1 cellular context compared by ENCODE assay signal in the genomic region with DNA sequence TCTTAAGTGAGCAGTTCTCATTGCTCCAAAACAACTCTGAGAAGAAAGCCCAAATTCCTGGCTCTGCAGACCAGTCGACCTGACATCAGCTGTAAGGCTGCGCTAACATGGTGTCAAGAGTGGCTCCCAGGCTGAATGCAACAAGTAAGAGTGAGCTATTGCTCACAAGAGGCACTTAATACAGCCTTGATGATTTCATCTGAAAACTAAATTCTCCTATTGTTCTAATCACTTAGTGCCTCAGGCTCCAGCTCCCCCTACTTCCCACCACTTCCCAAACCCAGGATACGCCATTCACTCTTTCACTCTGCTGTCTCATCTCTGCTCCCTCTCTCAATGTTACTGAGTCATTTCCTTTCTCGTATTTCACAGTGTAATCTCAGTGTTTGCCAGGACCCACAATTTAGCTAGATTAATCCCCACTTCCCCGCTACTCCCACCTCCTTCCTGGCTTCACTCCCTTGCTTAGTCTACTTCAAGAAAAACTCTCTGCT.
TF ChIP-seq lines count a peak whose summit lies in the region.

No MANE protein-coding gene starts in this region.

TF ChIP-seq in IMR-90, 13 proteins besides CTCF, POLR2A, EP300 and RAD21 (continued from another document):
- TF ChIP-seq NFE2L2 (IDR thresholded peaks at IDR 0.05; ENCODE audit: low read depth, low read length) = peak; percentile 92
- TF ChIP-seq MXI1 (IDR thresholded peaks at IDR 0.05; ENCODE audit: borderline replicate concordance, low read depth, low read length) = no peak
- TF ChIP-seq RCOR1 (IDR thresholded peaks at IDR 0.05; ENCODE audit: insufficient replicate concordance, low read length) = peak; percentile 51
- no peak for TF ChIP-seq RFX5 (IDR thresholded peaks at IDR 0.05; ENCODE audit: low read depth, low read length)
- TF ChIP-seq CHD1 (IDR thresholded peaks at IDR 0.05; ENCODE audit: low read depth, low read length) = no peak
- peak; percentile 15; the same call in 1 of the 2 replicates for TF ChIP-seq MAZ (IDR thresholded peaks at IDR 0.05; ENCODE audit: borderline replicate concordance, low read depth, low read length)
- TF ChIP-seq FOS (IDR thresholded peaks at IDR 0.05; ENCODE audit: low read depth, low read length) = peak; percentile 81
- TF ChIP-seq ELK1 (IDR thresholded peaks at IDR 0.05; ENCODE audit: borderline replicate concordance, low read depth, low read length) = no peak
- TF ChIP-seq BHLHE40 (IDR thresholded peaks at IDR 0.05; ENCODE audit: low read depth, low read length) = peak; percentile 42
